ENCODE assay signal across 37 cellular contexts in the genomic region with DNA sequence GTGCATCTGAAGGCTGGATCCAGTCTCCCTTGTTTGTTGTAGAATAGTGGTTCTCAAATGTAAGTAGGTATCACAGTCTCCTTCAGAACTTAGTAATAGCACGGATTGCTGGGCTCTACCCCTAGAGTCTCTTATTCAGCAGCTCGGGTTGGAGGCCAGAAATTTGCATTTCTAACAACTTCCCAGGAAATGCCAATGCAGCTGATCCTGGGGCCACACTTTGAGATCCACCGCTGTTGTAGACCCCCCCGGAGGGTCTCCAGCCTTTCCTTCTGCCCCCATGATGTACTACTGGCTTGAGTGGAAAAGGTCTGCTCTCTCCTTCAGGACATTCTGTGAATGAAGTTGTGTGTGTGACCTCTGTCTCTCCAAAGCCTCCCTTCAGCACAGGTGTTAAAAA.
"Had no signal": no experiment of that assay in that cellular context is flagged by ENCODE, and none has a peak within 500 bp of the region (broad histone marks: within the 10 kb centered on the region; RNA-seq: fewer than 3 reads in every experiment).

No MANE protein-coding gene starts in this region.

- H3K9me3 ChIP-seq: ascending aorta had no signal

- H3K36me3 ChIP-seq: ascending aorta, cardiac muscle cell had no signal

- H3K27ac Mint-ChIP-seq: activated CD4-positive, alpha-beta memory T cell treated with anti-CD3 and anti-CD28 coated beads, Interleukin-2, amount 10 ng/mL, durations not matched to agents 7 days and 5 days; activated CD4-positive, alpha-beta T cell treated with anti-CD3 and anti-CD28 coated beads for 36 hours; activated CD4-positive, alpha-beta T cell treated with anti-CD3 and anti-CD28 coated beads, Interleukin-2, amount 10 ng/mL, durations not matched to agents 7 days and 5 days; activated CD8-positive, alpha-beta memory T cell treated with anti-CD3 and anti-CD28 coated beads, Interleukin-2, amount 10 ng/mL, durations not matched to agents 7 days and 5 days; activated CD8-positive, alpha-beta T cell treated with anti-CD3 and anti-CD28 coated beads, Interleukin-2, amount 10 ng/mL, durations not matched to agents 7 days and 5 days; activated naive CD4-positive, alpha-beta T cell treated with anti-CD3 and anti-CD28 coated beads, Interleukin-2, amount 10 ng/mL, durations not matched to agents 7 days and 5 days; activated naive CD4-positive, alpha-beta T cell treated with anti-CD3 and anti-CD28 coated beads, Interleukin-2, amount 50 U/mL, for 24 hours; activated naive CD8-positive, alpha-beta T cell; activated naive CD8-positive, alpha-beta T cell treated with anti-CD3 and anti-CD28 coated beads, Interleukin-2, amount 10 ng/mL, durations not matched to agents 7 days and 5 days; activated naive CD8-positive, alpha-beta T cell treated with anti-CD3 and anti-CD28 coated beads, Interleukin-2, amount 50 U/mL, for 24 hours; activated T-cell treated with anti-CD3 and anti-CD28 coated beads, Interleukin-2, amount 50 U/mL, for 24 hours; activated T-helper 2 cell treated with anti-CD3 and anti-CD28 coated beads, Interferon-gamma antibody, Interleukin-2, Interleukin-4, amounts not matched to agents 10 μg/mL and 5 μg/mL and 100 μg/mL, durations not matched to agents 14 hours and 24 hours and 36 hours; brain; T-helper 1 cell treated with Interleukin-12 subunit alpha and Interleukin-12 subunit beta and Interleukin-4 antibody, amounts not matched to agents 30 μg/mL and 1 μg/mL, for 36 hours; T-helper 2 cell treated with Interferon-gamma antibody and Interleukin-4, amounts not matched to agents 5 μg/mL and 100 μg/mL, for 36 hours had no signal

- H3K36me3 Mint-ChIP-seq: activated CD8-positive, alpha-beta memory T cell treated with anti-CD3 and anti-CD28 coated beads, Interleukin-2, amount 10 ng/mL, durations not matched to agents 7 days and 5 days; activated naive CD4-positive, alpha-beta T cell treated with anti-CD3 and anti-CD28 coated beads, Interleukin-2, amount 10 ng/mL, durations not matched to agents 7 days and 5 days; activated naive CD4-positive, alpha-beta T cell treated with anti-CD3 and anti-CD28 coated beads, Interleukin-2, amount 50 U/mL, for 24 hours; activated naive CD8-positive, alpha-beta T cell; activated naive CD8-positive, alpha-beta T cell treated with anti-CD3 and anti-CD28 coated beads, Interleukin-2, amount 10 ng/mL, durations not matched to agents 7 days and 5 days; brain had no signal

- H3K27me3 Mint-ChIP-seq: activated naive CD4-positive, alpha-beta T cell treated with anti-CD3 and anti-CD28 coated beads, Interleukin-2, amount 10 ng/mL, durations not matched to agents 7 days and 5 days; activated naive CD4-positive, alpha-beta T cell treated with anti-CD3 and anti-CD28 coated beads, Interleukin-2, amount 50 U/mL, for 24 hours; activated naive CD8-positive, alpha-beta T cell had no signal

- H3K9me3 Mint-ChIP-seq: activated CD4-positive, alpha-beta memory T cell treated with anti-CD3 and anti-CD28 coated beads, Interleukin-2, amount 10 ng/mL, durations not matched to agents 7 days and 5 days; activated CD4-positive, alpha-beta T cell treated with anti-CD3 and anti-CD28 coated beads, Interleukin-2, amount 10 ng/mL, durations not matched to agents 7 days and 5 days; activated naive CD4-positive, alpha-beta T cell treated with anti-CD3 and anti-CD28 coated beads, Interleukin-2, amount 10 ng/mL, durations not matched to agents 7 days and 5 days; activated naive CD4-positive, alpha-beta T cell treated with anti-CD3 and anti-CD28 coated beads, Interleukin-2, amount 50 U/mL, for 24 hours; activated naive CD8-positive, alpha-beta T cell treated with anti-CD3 and anti-CD28 coated beads, Interleukin-2, amount 50 U/mL, for 24 hours; activated T-cell treated with anti-CD3 and anti-CD28 coated beads, Interleukin-2, amount 50 U/mL, for 24 hours; central memory CD8-positive, alpha-beta T cell; T-helper 1 cell treated with Interleukin-12 subunit alpha and Interleukin-12 subunit beta and Interleukin-4 antibody, amounts not matched to agents 30 μg/mL and 1 μg/mL, for 36 hours; T-helper 2 cell treated with Interferon-gamma antibody and Interleukin-4, amounts not matched to agents 5 μg/mL and 100 μg/mL, for 36 hours had no signal

- ATAC-seq: activated CD4-positive, alpha-beta T cell treated with anti-CD3 and anti-CD28 coated beads for 36 hours; activated CD4-positive, CD25-positive, alpha-beta regulatory T cell treated with anti-CD3 and anti-CD28 coated beads, Interleukin-2, amount 50 U/mL, for 24 hours; activated CD8-positive, alpha-beta memory T cell treated with anti-CD3 and anti-CD28 coated beads, Interleukin-2, amount 10 ng/mL, durations not matched to agents 7 days and 5 days; activated CD8-positive, alpha-beta T cell treated with anti-CD3 and anti-CD28 coated beads, Interleukin-2, amount 10 ng/mL, durations not matched to agents 7 days and 5 days; activated naive CD8-positive, alpha-beta T cell treated with anti-CD3 and anti-CD28 coated beads, Interleukin-2, amount 50 U/mL, for 24 hours had no signal

- H3K4me1 Mint-ChIP-seq: activated CD4-positive, alpha-beta memory T cell treated with anti-CD3 and anti-CD28 coated beads, Interleukin-2, amount 10 ng/mL, durations not matched to agents 7 days and 5 days; activated CD4-positive, alpha-beta T cell treated with anti-CD3 and anti-CD28 coated beads for 36 hours; activated CD4-positive, alpha-beta T cell treated with anti-CD3 and anti-CD28 coated beads, Interleukin-2, amount 10 ng/mL, durations not matched to agents 7 days and 5 days; activated CD8-positive, alpha-beta memory T cell treated with anti-CD3 and anti-CD28 coated beads, Interleukin-2, amount 10 ng/mL, durations not matched to agents 7 days and 5 days; activated naive CD4-positive, alpha-beta T cell treated with anti-CD3 and anti-CD28 coated beads, Interleukin-2, amount 10 ng/mL, durations not matched to agents 7 days and 5 days; activated naive CD4-positive, alpha-beta T cell treated with anti-CD3 and anti-CD28 coated beads, Interleukin-2, amount 50 U/mL, for 24 hours; activated naive CD8-positive, alpha-beta T cell treated with anti-CD3 and anti-CD28 coated beads, Interleukin-2, amount 10 ng/mL, durations not matched to agents 7 days and 5 days; activated naive CD8-positive, alpha-beta T cell treated with anti-CD3 and anti-CD28 coated beads, Interleukin-2, amount 50 U/mL, for 24 hours; brain; central memory CD8-positive, alpha-beta T cell had no signal

- H3K4me1 ChIP-seq: ascending aorta had no signal

- H3K4me3 Mint-ChIP-seq: activated CD4-positive, alpha-beta memory T cell treated with anti-CD3 and anti-CD28 coated beads, Interleukin-2, amount 10 ng/mL, durations not matched to agents 7 days and 5 days; activated CD4-positive, alpha-beta T cell treated with anti-CD3 and anti-CD28 coated beads for 36 hours; activated CD4-positive, alpha-beta T cell treated with anti-CD3 and anti-CD28 coated beads, Interleukin-2, amount 10 ng/mL, durations not matched to agents 7 days and 5 days; activated CD8-positive, alpha-beta memory T cell treated with anti-CD3 and anti-CD28 coated beads, Interleukin-2, amount 10 ng/mL, durations not matched to agents 7 days and 5 days; activated CD8-positive, alpha-beta T cell treated with anti-CD3 and anti-CD28 coated beads, Interleukin-2, amount 10 ng/mL, durations not matched to agents 7 days and 5 days; activated naive CD4-positive, alpha-beta T cell treated with anti-CD3 and anti-CD28 coated beads, Interleukin-2, amount 10 ng/mL, durations not matched to agents 7 days and 5 days; activated naive CD4-positive, alpha-beta T cell treated with anti-CD3 and anti-CD28 coated beads, Interleukin-2, amount 50 U/mL, for 24 hours; activated naive CD8-positive, alpha-beta T cell; activated naive CD8-positive, alpha-beta T cell treated with anti-CD3 and anti-CD28 coated beads, Interleukin-2, amount 10 ng/mL, durations not matched to agents 7 days and 5 days; activated naive CD8-positive, alpha-beta T cell treated with anti-CD3 and anti-CD28 coated beads, Interleukin-2, amount 50 U/mL, for 24 hours; activated T-cell treated with anti-CD3 and anti-CD28 coated beads, Interleukin-2, amount 50 U/mL, for 24 hours; brain; central memory CD8-positive, alpha-beta T cell; T-helper 1 cell treated with Interleukin-12 subunit alpha and Interleukin-12 subunit beta and Interleukin-4 antibody, amounts not matched to agents 30 μg/mL and 1 μg/mL, for 36 hours; T-helper 2 cell treated with Interferon-gamma antibody and Interleukin-4, amounts not matched to agents 5 μg/mL and 100 μg/mL, for 36 hours had no signal

- DNase-seq: activated CD4-positive, alpha-beta memory T cell treated with anti-CD3 and anti-CD28 coated beads, Interleukin-2, amount 10 ng/mL, durations not matched to agents 7 days and 5 days; activated CD4-positive, alpha-beta T cell treated with anti-CD3 and anti-CD28 coated beads for 1 hour; activated CD4-positive, alpha-beta T cell treated with anti-CD3 and anti-CD28 coated beads for 36 hours; activated CD4-positive, alpha-beta T cell treated with anti-CD3 and anti-CD28 coated beads for 48 hours; activated CD4-positive, alpha-beta T cell treated with anti-CD3 and anti-CD28 coated beads, Interleukin-2, amount 10 ng/mL, durations not matched to agents 7 days and 5 days; activated CD4-positive, alpha-beta T cell treated with anti-CD3 and anti-CD28 coated beads, Interleukin-2, amount 50 U/mL, for 48 hours; activated CD4-positive, CD25-positive, alpha-beta regulatory T cell; activated CD8-positive, alpha-beta memory T cell treated with anti-CD3 and anti-CD28 coated beads for 24 hours; activated CD8-positive, alpha-beta memory T cell treated with anti-CD3 and anti-CD28 coated beads, Interleukin-2, amount 10 ng/mL, durations not matched to agents 7 days and 5 days; activated CD8-positive, alpha-beta memory T cell treated with anti-CD3 and anti-CD28 coated beads, Interleukin-2, amount 50 U/mL, for 48 hours; activated CD8-positive, alpha-beta T cell treated with anti-CD3 and anti-CD28 coated beads, Interleukin-2, amount 10 ng/mL, durations not matched to agents 7 days and 5 days; activated effector memory CD4-positive, alpha-beta T cell treated with Interleukin-2 at 50 U/mL for 16 hours; activated gamma-delta T cell; activated naive CD4-positive, alpha-beta T cell treated with anti-CD3 and anti-CD28 coated beads, Interleukin-2, amount 10 ng/mL, durations not matched to agents 7 days and 5 days; activated naive CD4-positive, alpha-beta T cell treated with Interleukin-2 at 50 U/mL for 16 hours; activated naive CD8-positive, alpha-beta T cell treated with anti-CD3 and anti-CD28 coated beads, Interleukin-2, amount 10 ng/mL, durations not matched to agents 7 days and 5 days; activated naive CD8-positive, alpha-beta T cell treated with anti-CD3 and anti-CD28 coated beads, Interleukin-2, amount 50 U/mL, for 24 hours; activated T-cell treated with anti-CD3 and anti-CD28 coated beads, Interleukin-2, amount 50 U/mL, for 24 hours; activated T-cell treated with anti-CD3 and anti-CD28 coated beads, Interleukin-2, amount 50 U/mL, for 48 hours; amygdala; anterior cingulate cortex; caudate nucleus; cerebellar nuclear complex; T-helper 1 cell; T-helper 2 cell; T-helper 9 cell had no signal

- H3K27me3 ChIP-seq: ascending aorta, cardiac muscle cell had no signal

- H3K27ac ChIP-seq: ascending aorta, VCaP had no signal

- H3K4me3 ChIP-seq: ascending aorta, cardiac muscle cell had no signal
